24 cellular contexts compared by ENCODE assay signal in genomic region chr17:37461668-37462067, GRCh38. TPM values are rescaled to one million over a fixed set of nuclear protein-coding genes. Genes with fewer than 3 reads are reported as not detected.
DNase-seq lines count a peak whose midpoint lies in the region; ATAC-seq and TF ChIP-seq lines count a peak whose summit lies in the region.
"Had no signal": no experiment of that assay in that cellular context is flagged by ENCODE, and none has a peak within 500 bp of the region (broad histone marks: within the 10 kb centered on the region; RNA-seq: fewer than 3 reads in every experiment).

No MANE protein-coding gene starts in this region.

- H3K27me3 Mint-ChIP-seq in activated CD8-positive, alpha-beta memory T cell treated with anti-CD3 and anti-CD28 coated beads, Interleukin-2, amount 10 ng/mL, durations not matched to agents 7 days and 5 days, result no peaks in the 10 kb centered on the region
- H3K27me3 Mint-ChIP-seq in HFFc6 (ENCODE audit: insufficient read depth), result no peaks in the 10 kb centered on the region
- no peaks in the 10 kb centered on the region for H3K27me3 Mint-ChIP-seq in WTC11 (ENCODE audit: low read depth)
- H3K27me3 Mint-ChIP-seq in T-helper 17 cell, result no peaks in the 10 kb centered on the region
- H3K27me3 Mint-ChIP-seq: activated naive CD8-positive, alpha-beta T cell; stimulated activated naive B cell treated with anti-CD40 and anti-IgM and Interleukin-4, amounts not matched to agents 10 μg/mL and 1 μg/mL and 100 μg/mL, for 72 hours had no signal

- CTCF ChIA-PET in activated CD8-positive, alpha-beta memory T cell treated with anti-CD3 and anti-CD28 coated beads, Interleukin-2, amount 10 ng/mL, durations not matched to agents 7 days and 5 days (lab: Charles Lee), result no interaction called here
- CTCF ChIA-PET in WTC11 (lab: Charles Lee), result interaction anchor here (1.0 kb wide), 1 partner anchor 24 kb away, joined by 4 read pairs; no protein-coding TSS in a partner anchor

- no peaks in the 10 kb centered on the region for H3K9me3 ChIP-seq in T-helper 17 cell (ENCODE audit: control insufficient read depth, low read length, poor library complexity, severe bottlenecking)
- H3K9me3 ChIP-seq: BLaER1 treated with 17β-estradiol and CSF1 and Interleukin-3, amounts not matched to agents 10 nM and 100 nM; MG63; ovary; SK-N-SH had no signal

- peak overlapping the region; percentile 20 for H3K27ac Mint-ChIP-seq in activated CD8-positive, alpha-beta memory T cell treated with anti-CD3 and anti-CD28 coated beads, Interleukin-2, amount 10 ng/mL, durations not matched to agents 7 days and 5 days
- H3K27ac Mint-ChIP-seq in HFFc6 (peak overlapping the region; percentile 65), WTC11 (peak overlapping the region; percentile 4; the same call in 1 of the 2 replicates), T-helper 17 cell (no peak overlapping the region)
- H3K27ac Mint-ChIP-seq: activated naive CD8-positive, alpha-beta T cell; nephron; stimulated activated naive B cell treated with anti-CD40 and anti-IgM and Interleukin-4, amounts not matched to agents 10 μg/mL and 1 μg/mL and 100 μg/mL, for 72 hours had no signal

- POLR2A ChIA-PET in WTC11 (lab: Charles Lee), result no interaction called here

- peaks cover 16% of the 10 kb centered on the region for H3K4me1 Mint-ChIP-seq in activated CD8-positive, alpha-beta memory T cell treated with anti-CD3 and anti-CD28 coated beads, Interleukin-2, amount 10 ng/mL, durations not matched to agents 7 days and 5 days
- H3K4me1 Mint-ChIP-seq in HFFc6 (ENCODE audit: low read depth) (peaks cover 60% of the 10 kb centered on the region), WTC11 (no peaks in the 10 kb centered on the region), T-helper 17 cell (peaks cover 7% of the 10 kb centered on the region)
- H3K4me1 Mint-ChIP-seq: nephron; stimulated activated naive B cell treated with anti-CD40 and anti-IgM and Interleukin-4, amounts not matched to agents 10 μg/mL and 1 μg/mL and 100 μg/mL, for 72 hours had no signal

- H3K4me3 Mint-ChIP-seq in activated CD8-positive, alpha-beta memory T cell treated with anti-CD3 and anti-CD28 coated beads, Interleukin-2, amount 10 ng/mL, durations not matched to agents 7 days and 5 days, result no peak overlapping the region
- no peak overlapping the region; the same call in 1 of the 2 replicates for H3K4me3 Mint-ChIP-seq in HFFc6
- no peak overlapping the region for H3K4me3 Mint-ChIP-seq in WTC11
- no peak overlapping the region for H3K4me3 Mint-ChIP-seq in T-helper 17 cell
- H3K4me3 Mint-ChIP-seq: activated naive CD8-positive, alpha-beta T cell; nephron; stimulated activated naive B cell treated with anti-CD40 and anti-IgM and Interleukin-4, amounts not matched to agents 10 μg/mL and 1 μg/mL and 100 μg/mL, for 72 hours had no signal

- in situ Hi-C loops in GM13976 (cut with MboI; ENCODE audit: low sequenced_read_pairs, unreplicated experiment), result no loop called here

- no peak for TF ChIP-seq CTCF in HFFc6 (IDR thresholded peaks at IDR 0.05)
- no peak for TF ChIP-seq CTCF in WTC11 (IDR thresholded peaks at IDR 0.05)
- no peak for TF ChIP-seq CTCF in GM13976 (IDR thresholded peaks at IDR 0.05; ENCODE audit: borderline replicate concordance, control extremely low read depth, extremely low read depth, insufficient read depth, missing control alignments)

- no peaks in the 10 kb centered on the region for H3K9me3 Mint-ChIP-seq in activated CD8-positive, alpha-beta memory T cell treated with anti-CD3 and anti-CD28 coated beads, Interleukin-2, amount 10 ng/mL, durations not matched to agents 7 days and 5 days (ENCODE audit: low read depth)
- no peaks in the 10 kb centered on the region for H3K9me3 Mint-ChIP-seq in HFFc6
- no peaks in the 10 kb centered on the region for H3K9me3 Mint-ChIP-seq in WTC11
- H3K9me3 Mint-ChIP-seq: nephron; stimulated activated naive B cell treated with anti-CD40 and anti-IgM and Interleukin-4, amounts not matched to agents 10 μg/mL and 1 μg/mL and 100 μg/mL, for 72 hours had no signal

- DNase-seq in activated CD8-positive, alpha-beta memory T cell treated with anti-CD3 and anti-CD28 coated beads, Interleukin-2, amount 10 ng/mL, durations not matched to agents 7 days and 5 days, result no peak
- no peak for DNase-seq in activated CD8-positive, alpha-beta memory T cell treated with anti-CD3 and anti-CD28 coated beads, Interleukin-2, amount 50 U/mL, for 48 hours
- DNase-seq in HFFc6 (peak; percentile 16), WTC11 (ENCODE audit: low spot score) (no peak), myocyte (ENCODE audit: low read depth) (peak; percentile 55), T-helper 17 cell (no peak), GM13976 (ENCODE audit: low spot score) (no peak), cortex of kidney (lab: John Stamatoyannopoulos, UW) (no peak)
- DNase-seq: aorta; effector CD4-positive, alpha-beta T cell; MG63; NCI-H1105 treated with DMSO at 0.1 percent for 48 hours; NCI-H2029 treated with DMSO at 0.1 percent for 48 hours; NCI-H524 treated with DMSO at 0.1 percent for 48 hours; NK-92 treated with Interleukin-12 subunit alpha and Interleukin-12 subunit beta, amount 100 ng/mL, for 24 hours; ovary; retina; SK-N-SH; stimulated activated naive B cell treated with anti-CD40 and anti-IgM and Interleukin-4, amounts not matched to agents 10 μg/mL and 1 μg/mL and 100 μg/mL, for 72 hours had no signal

- ATAC-seq in activated CD8-positive, alpha-beta memory T cell treated with anti-CD3 and anti-CD28 coated beads, Interleukin-2, amount 10 ng/mL, durations not matched to agents 7 days and 5 days, result peak; percentile 16
- ATAC-seq in WTC11, result no peak
- ATAC-seq in T-helper 17 cell, result no peak
- ATAC-seq: GM12878; left lobe of liver; stimulated activated naive B cell treated with anti-CD40 and anti-IgM and Interleukin-4, amounts not matched to agents 10 μg/mL and 1 μg/mL and 100 μg/mL, for 72 hours had no signal

- H3K36me3 Mint-ChIP-seq in activated CD8-positive, alpha-beta memory T cell treated with anti-CD3 and anti-CD28 coated beads, Interleukin-2, amount 10 ng/mL, durations not matched to agents 7 days and 5 days, result peaks cover 40% of the 10 kb centered on the region
- H3K36me3 Mint-ChIP-seq in HFFc6 (ENCODE audit: low read depth) (peaks cover 27% of the 10 kb centered on the region), WTC11 (peaks cover 21% of the 10 kb centered on the region), T-helper 17 cell (ENCODE audit: low read depth) (no peaks in the 10 kb centered on the region)

TF ChIP-seq in WTC11, 78 proteins besides CTCF, POLR2A, EP300 and RAD21 (continues in another document):
- TF ChIP-seq ZNF219 (CRISPR knock-in tag; IDR thresholded peaks at IDR 0.05; ENCODE audit: borderline replicate concordance), result no peak
- TF ChIP-seq PRDM15 (CRISPR knock-in tag; IDR thresholded peaks at IDR 0.05), result no peak
- TF ChIP-seq TP53 (CRISPR knock-in tag; IDR thresholded peaks at IDR 0.05), result no peak
- no peak for TF ChIP-seq FOXK1 (CRISPR knock-in tag; IDR thresholded peaks at IDR 0.05)

RNA-seq across cellular contexts. Expression of gene DUSP14, which starts 28.0 kb away (rescaled TPM):
- 10 to 100 TPM; 11.4 to 16.9 TPM for total RNA-seq in activated CD8-positive, alpha-beta memory T cell treated with anti-CD3 and anti-CD28 coated beads, Interleukin-2, amount 10 ng/mL, durations not matched to agents 7 days and 5 days
- 100 to 1,000 TPM in 2 of 6 experiments, 10 to 100 TPM in 4; 80.7 to 114 (median 97.4) TPM for total RNA-seq in HFFc6 (2021; fragmentation: NEBNext Ultra II Directional; extraction: Animal tissue kit (Norgen Biotek cat#: 25700))
- total RNA-seq in WTC11 (2021) (18.2 to 22.4 TPM (median 18.9 TPM) in 3 replicates), myocyte (40.4 and 80.2 TPM in 2 replicates), T-helper 17 cell (1 to 10 TPM; 3.9 to 4.4 TPM)
- 56.9 TPM for polyA plus RNA-seq in myocyte (2012)

RNA-seq across cellular contexts. Expression of gene TADA2A, which starts 55.0 kb away (rescaled TPM):
- total RNA-seq in activated CD8-positive, alpha-beta memory T cell treated with anti-CD3 and anti-CD28 coated beads, Interleukin-2, amount 10 ng/mL, durations not matched to agents 7 days and 5 days, result 10 to 100 TPM; 42.2 to 50.4 TPM
- total RNA-seq in HFFc6 (2021; fragmentation: NEBNext Ultra II Directional; extraction: Animal tissue kit (Norgen Biotek cat#: 25700)), result 10 to 100 TPM; 12.4 to 17.9 (median 16.2) TPM
- total RNA-seq in WTC11 (2021) (16.5 to 22.2 TPM (median 19.2 TPM) in 3 replicates), myocyte (10.6 and 23.6 TPM in 2 replicates), T-helper 17 cell (10 to 100 TPM; 11.1 to 13.9 TPM)
- polyA plus RNA-seq in myocyte (2012), result 9.6 TPM

RNA-seq across cellular contexts. Expression of gene ACACA, which starts 55.0 kb away (rescaled TPM):
- 10 to 100 TPM; 55.4 to 69.7 TPM for total RNA-seq in activated CD8-positive, alpha-beta memory T cell treated with anti-CD3 and anti-CD28 coated beads, Interleukin-2, amount 10 ng/mL, durations not matched to agents 7 days and 5 days
- 10 to 100 TPM; 37.7 to 43.0 (median 40.7) TPM for total RNA-seq in HFFc6 (2021; fragmentation: NEBNext Ultra II Directional; extraction: Animal tissue kit (Norgen Biotek cat#: 25700))
- total RNA-seq in WTC11 (2021) (167 to 177 TPM (median 173 TPM) in 3 replicates), myocyte (33.0 and 45.9 TPM in 2 replicates), T-helper 17 cell (10 to 100 TPM; 27.7 to 34.2 TPM)
- 38.3 TPM for polyA plus RNA-seq in myocyte (2012)

Comparison
In these comparisons a context has a peak if more than half of its experiments do, and no peak if none do; other contexts are left out.
1. DNase-seq: peak in HFFc6 (single experiment) and myocyte (single experiment); none in activated CD8-positive, alpha-beta memory T cell treated with anti-CD3 and anti-CD28 coated beads, Interleukin-2, amount 10 ng/mL, durations not matched to agents 7 days and 5 days (single experiment), activated CD8-positive, alpha-beta memory T cell treated with anti-CD3 and anti-CD28 coated beads, Interleukin-2, amount 50 U/mL, for 48 hours (single experiment), WTC11 (single experiment), T-helper 17 cell (0 of 3), GM13976 (single experiment) and cortex of kidney (single experiment).